ENCODE assay signal across 1 cellular context in genomic region chr10:119872860-119873671, GRCh38.
TF ChIP-seq lines count a peak whose summit lies in the region.

No MANE protein-coding gene starts in this region.

TF ChIP-seq in HCT116, 20 proteins besides CTCF, POLR2A, EP300 and RAD21 (continued from another document):
- peak; percentile 90; the same call in 1 of the 2 replicates for TF ChIP-seq MAX (IDR thresholded peaks at IDR 0.05)
- TF ChIP-seq EZH2phosphoT487 (IDR thresholded peaks at IDR 0.05; ENCODE audit: borderline replicate concordance) = no peak
- TF ChIP-seq REST (IDR thresholded peaks at IDR 0.05; ENCODE audit: low read depth) = no peak
- TF ChIP-seq YY1 (IDR thresholded peaks at IDR 0.05; ENCODE audit: extremely low read depth, insufficient replicate concordance, low read depth, low read length) = peak; percentile 100
- no peak for TF ChIP-seq ELF1 (IDR thresholded peaks at IDR 0.05; ENCODE audit: borderline replicate concordance, low read depth)
- TF ChIP-seq CBX3 (IDR thresholded peaks at IDR 0.05; ENCODE audit: low read depth) = peak; percentile 67; the same call in 1 of the 2 replicates
- no peak; the same call in 1 of the 2 replicates for TF ChIP-seq SRF (IDR thresholded peaks at IDR 0.05; ENCODE audit: low read depth)
- peak; percentile 53; the same call in 1 of the 2 replicates for TF ChIP-seq SP1 (IDR thresholded peaks at IDR 0.05; ENCODE audit: low read depth)
